Comparison of ENCODE assay signal across 8 cellular contexts in genomic region chr2:69177063-69177771, GRCh38.
DNase-seq lines count a peak whose midpoint lies in the region; ATAC-seq and TF ChIP-seq lines count a peak whose summit lies in the region.

No MANE protein-coding gene starts in this region.

- TF ChIP-seq CTCF in RWPE2 (IDR thresholded peaks at IDR 0.05; ENCODE audit: poor library complexity, severe bottlenecking): no peak
- TF ChIP-seq CTCF in neutrophil (IDR thresholded peaks at IDR 0.05): no peak

- peaks cover 15% of the 10 kb centered on the region for H3K4me1 ChIP-seq in RWPE2 (ENCODE audit: insufficient read depth, poor library complexity, severe bottlenecking)
- H3K4me1 ChIP-seq in neutrophil (ENCODE audit: control insufficient read depth in 1 of 2, insufficient read depth in 1 of 2, low read depth in 1 of 2, low read length in 1 of 2): peaks cover 30 to 43% of the 10 kb centered on the region in 2 experiments

- H3K27me3 ChIP-seq in RWPE2 (ENCODE audit: insufficient read depth, poor library complexity, severe bottlenecking) (no peaks in the 10 kb centered on the region), neutrophil (no peaks in the 10 kb centered on the region)

- H3K9me3 ChIP-seq in RWPE2 (ENCODE audit: severe bottlenecking) (no peaks in the 10 kb centered on the region), neutrophil (no peaks in the 10 kb centered on the region)

- H3K36me3 ChIP-seq in RWPE2 (ENCODE audit: low read depth) (peaks cover 6% of the 10 kb centered on the region; the same call in 1 of the 2 replicates), neutrophil (no peaks in the 10 kb centered on the region)

- DNase-seq in Ammon's horn (ENCODE audit: low spot score) (peak; percentile 44), RWPE2 (ENCODE audit: low spot score) (no peak), fibroblast of peridontal ligament (ENCODE audit: extremely low read depth) (peak; percentile 91), NCI-H2196 (lab: John Stamatoyannopoulos, UW; ENCODE audit: unreplicated experiment) (no peak)

- ATAC-seq in RWPE2 (ENCODE audit: low read depth): no peak
- ATAC-seq in HG03139 (IDR thresholded peaks at IDR 0.05; ENCODE audit: unreplicated experiment): no peak
- no peak for ATAC-seq in HG02571 (IDR thresholded peaks at IDR 0.05; ENCODE audit: unreplicated experiment)
- ATAC-seq in GM18861 (IDR thresholded peaks at IDR 0.05; ENCODE audit: unreplicated experiment): no peak

- H3K4me3 ChIP-seq in RWPE2 (ENCODE audit: severe bottlenecking): no peak overlapping the region
- H3K4me3 ChIP-seq in neutrophil (ENCODE audit: low read depth in 1 of 2, low read length in 1 of 2): peak overlapping the region; percentile 62 to 65

- H3K27ac ChIP-seq in RWPE2 (ENCODE audit: poor library complexity, severe bottlenecking): peak overlapping the region; percentile 79
- H3K27ac ChIP-seq in neutrophil: peak overlapping the region; percentile 94

Comparison
In these comparisons a context has a peak if more than half of its experiments do, and no peak if none do; other contexts are left out.
1. DNase-seq: peak in Ammon's horn (single experiment) and fibroblast of peridontal ligament (single experiment); none in RWPE2 (single experiment) and NCI-H2196 (single experiment).